In genomic region chr7:135758531-135758932, GRCh38 we compare ENCODE assay signal across 10 cellular contexts. TPM values are rescaled to one million over a fixed set of nuclear protein-coding genes. Genes with fewer than 3 reads are reported as not detected.
DNase-seq lines count a peak whose midpoint lies in the region; ATAC-seq, FAIRE-seq and TF ChIP-seq lines count a peak whose summit lies in the region.
"Had no signal": no experiment of that assay in that cellular context is flagged by ENCODE, and none has a peak within 500 bp of the region (broad histone marks: within the 10 kb centered on the region; RNA-seq: fewer than 3 reads in every experiment).

No MANE protein-coding gene starts in this region.

- H3K36me3 ChIP-seq in adrenal gland (replicated peaks in 1 of 2): no peaks in the 10 kb centered on the region
- no peaks in the 10 kb centered on the region for H3K36me3 ChIP-seq in heart right ventricle
- no peaks in the 10 kb centered on the region for H3K36me3 ChIP-seq in psoas muscle (ENCODE audit: insufficient read depth in 1 of 2, low read depth in 1 of 2)
- H3K36me3 ChIP-seq in HAP-1 (replicated peaks): no peaks in the 10 kb centered on the region

- intact Hi-C loops in adrenal gland (cut with DNase I) (no loop called here), heart right ventricle (cut with DNase I) (loop anchor here in 4 of 10 donors (5.0 to 10.0 kb wide), 2 partner anchors 84 to 86 kb away; no protein-coding TSS in a partner anchor), psoas muscle (cut with DNase I) (loop anchor here in 1 of 2 donors (5.0 kb wide), 1 partner anchor 86 kb away; no protein-coding TSS in a partner anchor)

- WGBS in adrenal gland, 4 donors: 40 to 50% (median 49%) methylated on average over 5 of the region's 5 CpGs
- WGBS in heart right ventricle, 2 donors: 39 to 44% methylated on average over 5 of the region's 5 CpGs
- WGBS in psoas muscle, 3 donors: 7 to 20% (median 13%) methylated on average over 5 of the region's 5 CpGs

- H3K27me3 ChIP-seq in adrenal gland (no peaks in the 10 kb centered on the region), heart right ventricle (no peaks in the 10 kb centered on the region), psoas muscle (ENCODE audit: insufficient read depth in 3 of 3, low read length in 2 of 3) (peaks cover 0 to 5% (median 0%) of the 10 kb centered on the region in 3 donors), HAP-1 (ENCODE audit: low read depth) (no peaks in the 10 kb centered on the region; the same call in none of the 2 replicates)

- peak overlapping the region in 3 of 5 donors; percentile 70 to 82 (median 72) for H3K27ac ChIP-seq in adrenal gland
- H3K27ac ChIP-seq in heart right ventricle: peak overlapping the region; percentile 3 to 90 (median 75)
- peak overlapping the region; percentile 32 for H3K27ac ChIP-seq in psoas muscle

- no peaks in the 10 kb centered on the region for H3K4me1 ChIP-seq in adrenal gland (replicated peaks in 1 of 2)
- peaks cover 0 to 53% (median 9%) of the 10 kb centered on the region in 9 donors for H3K4me1 ChIP-seq in heart right ventricle
- peaks cover 7% of the 10 kb centered on the region for H3K4me1 ChIP-seq in psoas muscle
- H3K4me1 ChIP-seq in HAP-1: no peaks in the 10 kb centered on the region

- no peaks in the 10 kb centered on the region for H3K9me3 ChIP-seq in adrenal gland (replicated peaks in 1 of 3)
- H3K9me3 ChIP-seq in heart right ventricle: no peaks in the 10 kb centered on the region
- H3K9me3 ChIP-seq in psoas muscle: no peaks in the 10 kb centered on the region
- H3K9me3 ChIP-seq in HAP-1: no peaks in the 10 kb centered on the region

- DNase-seq in COLO829 (ENCODE audit: low spot score) (peak; percentile 71), adrenal gland (peak in 3 of 7 donors; percentile 31 to 64 (median 32)), heart right ventricle (peak in 1 of 2 donors; percentile 60), psoas muscle (peak in 1 of 2 donors; percentile 28), HPDE6-E6E7 (ENCODE audit: extremely low spot score) (no peak), HTR-8/SVneo (ENCODE audit: insufficient read length, low spot score) (no peak), HAP-1 (ENCODE audit: low spot score in 2 of 2) (no peak), SKM-1 (lab: John Stamatoyannopoulos, UW; ENCODE audit: unreplicated experiment) (no peak)
- DNase-seq: activated CD4-positive, alpha-beta T cell treated with anti-CD3 and anti-CD28 coated beads for 36 hours had no signal

- no peak for TF ChIP-seq POLR2A in adrenal gland (IDR thresholded peaks at IDR 0.05)

- TF ChIP-seq CTCF in adrenal gland (IDR thresholded peaks at IDR 0.05) (no peak), heart right ventricle (IDR thresholded peaks at IDR 0.05) (no peak), psoas muscle (IDR thresholded peaks at IDR 0.05) (no peak)

- no peak for FAIRE-seq in HTR-8/SVneo (lab: Jason Lieb, UNC)

- in situ Hi-C loops in HAP-1 (cut with MboI; ENCODE audit: low sequenced_read_pairs): no loop called here

- peak; percentile 26 to 80 (median 63) for ATAC-seq in heart right ventricle
- no peak for ATAC-seq in psoas muscle
- ATAC-seq: activated CD4-positive, alpha-beta T cell treated with anti-CD3 and anti-CD28 coated beads for 36 hours had no signal

- H3K4me3 ChIP-seq in adrenal gland (no peak overlapping the region), heart right ventricle (peak overlapping the region in 7 of 10 donors; percentile 11 to 44 (median 36)), psoas muscle (peak overlapping the region; percentile 39), HAP-1 (no peak overlapping the region)

RNA-seq across cellular contexts. Expression of gene FAM180A, which starts 9.9 kb away (rescaled TPM):
- total RNA-seq in adrenal gland: 10 to 100 TPM in 3 of 8 donors, 1 to 10 TPM in 5; 1.7 to 20.4 (median 6.1) TPM
- 1 to 10 TPM; 1.4 to 3.8 (median 1.6) TPM for polyA plus RNA-seq in adrenal gland
- total RNA-seq in heart right ventricle: 10 to 100 TPM in 8 of 10 donors, 1 to 10 TPM in 2; 2.0 to 47.6 (median 19.5) TPM
- polyA plus RNA-seq in heart right ventricle: 10 to 100 TPM in 1 of 2 donors, 1 to 10 TPM in 1; 2.4 to 11.3 TPM
- 1 to 10 TPM in 1 of 4 donors, under 1 TPM in 1, not detected in 2; 0.42 to 1.8 TPM for total RNA-seq in psoas muscle
- under 1 TPM; 0.07 to 0.13 (median 0.12) TPM for polyA plus RNA-seq in psoas muscle
- total RNA-seq: activated CD4-positive, alpha-beta T cell treated with anti-CD3 and anti-CD28 coated beads for 36 hours had no signal
- polyA plus RNA-seq: IgD-negative memory B cell had no signal

RNA-seq across cellular contexts. Expression of gene SLC13A4, which starts 30.5 kb away (rescaled TPM):
- total RNA-seq in adrenal gland: under 1 TPM in 3 of 8 donors, not detected in 5; 0.14 to 0.60 (median 0.24) TPM
- under 1 TPM in 2 of 3 donors, not detected in 1; 0.24 to 0.97 TPM for polyA plus RNA-seq in adrenal gland
- under 1 TPM in 8 of 10 donors, not detected in 2; 0.08 to 0.87 (median 0.56) TPM for total RNA-seq in heart right ventricle
- 1 to 10 TPM in 1 of 2 donors, under 1 TPM in 1; 0.12 to 2.8 TPM for polyA plus RNA-seq in heart right ventricle
- not detected for total RNA-seq in psoas muscle
- under 1 TPM; 0.01 to 0.08 (median 0.03) TPM for polyA plus RNA-seq in psoas muscle
- total RNA-seq: activated CD4-positive, alpha-beta T cell treated with anti-CD3 and anti-CD28 coated beads for 36 hours had no signal

Comparison
In these comparisons a context has a peak if more than half of its experiments do, and no peak if none do; other contexts are left out.
1. H3K4me3 ChIP-seq: peak in heart right ventricle (7 of 10) and psoas muscle (single experiment); none in adrenal gland (0 of 4) and HAP-1 (single experiment).
2. ATAC-seq: peak in heart right ventricle (8 of 8); none in psoas muscle (0 of 4).
3. Peak in every context shown above with its lines, with median percentiles within 50 percentile points of each other: H3K27ac ChIP-seq.